ENCODE assay signal across 18 cellular contexts in the genomic region with DNA sequence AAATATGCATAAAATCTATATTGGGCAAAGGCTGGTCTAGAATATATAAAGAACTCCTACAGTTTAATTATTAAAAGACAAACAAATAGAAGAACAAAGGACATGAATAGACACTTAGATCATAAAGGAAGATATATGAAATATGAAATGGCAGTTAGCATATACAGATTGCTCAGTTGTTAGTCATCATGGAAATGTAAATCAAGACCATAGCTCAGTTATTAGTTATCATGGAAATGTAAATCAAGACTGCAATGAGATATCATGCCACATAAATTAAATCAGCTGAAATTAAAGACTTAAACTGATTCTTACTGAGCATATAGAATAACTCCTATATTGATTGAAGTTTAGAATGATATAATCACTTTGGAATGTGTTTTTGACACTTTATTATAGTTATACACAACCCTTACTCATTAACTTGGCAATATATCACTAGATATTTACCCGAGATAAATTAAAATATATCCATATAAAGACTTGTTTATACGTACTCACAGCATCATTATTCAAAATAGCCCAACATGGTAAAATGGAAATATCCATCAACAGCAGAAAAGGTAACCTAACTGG.
"Had no signal": no experiment of that assay in that cellular context is flagged by ENCODE, and none has a peak within 500 bp of the region (broad histone marks: within the 10 kb centered on the region; RNA-seq: fewer than 3 reads in every experiment).

No MANE protein-coding gene starts in this region.

- FAIRE-seq: islet of Langerhans had no signal

- H3K4me1 ChIP-seq: adrenal gland, parathyroid adenoma, sigmoid colon, spleen, suprapubic skin had no signal

- H3K27ac ChIP-seq: adrenal gland, coronary artery, parathyroid adenoma, sigmoid colon, spleen, suprapubic skin had no signal

- H3K9ac ChIP-seq: parathyroid adenoma had no signal

- H3K9me3 ChIP-seq: adrenal gland, mucosa of descending colon, sigmoid colon, suprapubic skin had no signal

- H3K4me3 ChIP-seq: adrenal gland, coronary artery, mucosa of descending colon, sigmoid colon, spleen, suprapubic skin had no signal

- H3K36me3 ChIP-seq: adrenal gland, sigmoid colon, spleen, suprapubic skin had no signal

- H2AFZ ChIP-seq: parathyroid adenoma had no signal

- H3K27me3 ChIP-seq: sigmoid colon, suprapubic skin had no signal

- H3K79me2 ChIP-seq: parathyroid adenoma had no signal

- ATAC-seq: activated CD8-positive, alpha-beta T cell treated with anti-CD3 and anti-CD28 coated beads for 36 hours; activated T-cell treated with anti-CD3 and anti-CD28 coated beads, Interleukin-2, amount 50 U/mL, for 4 hours; left lobe of liver; mucosa of descending colon; naive thymus-derived CD4-positive, alpha-beta T cell had no signal

- DNase-seq: activated B cell treated with CpG ODN at 0.5 μM for 24 hours; activated CD4-positive, alpha-beta T cell treated with anti-CD3 and anti-CD28 coated beads for 48 hours; activated CD8-positive, alpha-beta T cell treated with anti-CD3 and anti-CD28 coated beads for 36 hours; activated effector memory CD4-positive, alpha-beta T cell treated with Interleukin-2 at 50 U/mL for 16 hours; activated naive CD4-positive, alpha-beta T cell treated with anti-CD3 and anti-CD28 coated beads, Interleukin-2, amount 50 U/mL, for 16 hours; activated T-cell treated with anti-CD3 and anti-CD28 coated beads, Interleukin-2, amount 50 U/mL, for 4 hours; adrenal gland; central memory CD4-positive, alpha-beta T cell; effector CD8-positive, alpha-beta T cell; mucosa of descending colon; naive thymus-derived CD4-positive, alpha-beta T cell; sigmoid colon; spleen had no signal
